ENCODE assay signal across 26 cellular contexts in the genomic region with DNA sequence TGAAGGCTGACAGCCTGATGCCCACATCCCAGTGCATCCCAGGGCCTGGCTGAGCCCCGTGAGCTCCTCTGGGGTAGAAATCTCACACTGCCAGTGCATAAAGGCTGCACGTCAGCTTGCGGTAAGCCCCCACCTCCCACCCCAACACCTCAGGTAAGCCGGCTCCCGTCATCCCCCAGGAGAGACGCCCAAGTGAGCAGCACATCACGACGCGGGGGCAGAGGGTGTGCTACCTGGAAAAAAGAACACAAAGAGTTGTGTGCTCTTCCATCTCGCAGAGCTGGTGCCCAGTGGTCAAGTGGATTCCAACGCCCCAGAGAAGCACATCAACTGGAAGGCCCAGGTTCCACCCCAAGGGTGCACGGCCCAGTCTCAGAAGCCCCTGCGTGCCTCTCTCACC.
"Had no signal": no experiment of that assay in that cellular context is flagged by ENCODE, and none has a peak within 500 bp of the region (broad histone marks: within the 10 kb centered on the region; RNA-seq: fewer than 3 reads in every experiment).

No MANE protein-coding gene starts in this region.

- H3K27me3 ChIP-seq: brain microvascular endothelial cell, cardiac muscle cell, Peyer's patch had no signal

- H3K9me3 ChIP-seq: Peyer's patch had no signal

- H3K4me3 ChIP-seq: cardiac muscle cell, Peyer's patch had no signal

- ATAC-seq: activated T-cell treated with anti-CD3 and anti-CD28 coated beads, Interleukin-2, amount 50 U/mL, for 4 hours; T-helper 17 cell; WTC11 had no signal

- DNase-seq: activated CD4-positive, alpha-beta memory T cell treated with anti-CD3 and anti-CD28 coated beads for 36 hours; activated CD4-positive, alpha-beta T cell treated with anti-CD3 and anti-CD28 coated beads, Interleukin-2, amount 10 ng/mL, durations not matched to agents 24 days and 14 days; activated CD4-positive, CD25-positive, alpha-beta regulatory T cell treated with anti-CD3 and anti-CD28 coated beads, Interleukin-2, amount 50 U/mL, for 72 hours; activated CD8-positive, alpha-beta memory T cell treated with anti-CD3 and anti-CD28 coated beads for 24 hours; activated gamma-delta T cell treated with Interleukin-2 at 50 U/mL for 16 hours; activated T-cell treated with anti-CD3 and anti-CD28 coated beads, Interleukin-2, amount 50 U/mL, for 4 hours; amygdala; brain microvascular endothelial cell; Karpas-422; MM.1S; NCI-H1105; NCI-H1436; NCI-H1694 treated with DMSO at 0.1 percent for 48 hours; NCI-H2029 treated with DMSO at 0.1 percent for 48 hours; NCI-H345; NCI-H510A; NCI-H526 treated with DMSO at 0.1 percent for 48 hours; NK-92 treated with Interleukin-12 subunit alpha and Interleukin-12 subunit beta, amount 100 ng/mL, for 24 hours; OCI-M1; SHP77 treated with DMSO at 0.1 percent for 48 hours; T-helper 17 cell; T-helper 9 cell had no signal

- H3K36me3 ChIP-seq: brain microvascular endothelial cell, cardiac muscle cell, Peyer's patch had no signal

- H3K27ac ChIP-seq: brain microvascular endothelial cell, cardiac muscle cell, Peyer's patch, RWPE1 had no signal

- H3K4me1 ChIP-seq: Peyer's patch had no signal
